22 cellular contexts compared by ENCODE assay signal in the genomic region with DNA sequence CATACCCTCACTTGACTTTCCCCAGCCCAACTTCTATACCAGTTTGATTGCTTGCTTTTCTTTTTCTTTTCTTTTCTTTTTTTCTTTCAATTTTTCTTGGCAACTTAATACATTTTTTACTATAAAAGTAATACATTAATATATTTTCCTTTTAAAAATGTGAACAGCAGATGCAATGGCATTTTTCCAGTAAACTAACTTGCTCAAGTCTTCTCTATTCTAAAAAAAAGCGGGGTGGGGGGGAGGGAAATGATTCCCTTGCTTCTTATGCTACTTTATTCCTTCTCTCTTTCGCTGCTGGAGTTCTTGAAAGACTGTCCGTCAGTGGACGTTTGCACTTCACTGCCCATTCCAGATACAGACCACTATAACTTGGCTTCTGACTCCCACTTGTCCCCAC.
"Had no signal": no experiment of that assay in that cellular context is flagged by ENCODE, and none has a peak within 500 bp of the region (broad histone marks: within the 10 kb centered on the region; RNA-seq: fewer than 3 reads in every experiment).

No MANE protein-coding gene starts in this region.

- H3K27ac ChIP-seq: epithelial cell of prostate, gastroesophageal sphincter, right atrium auricular region, stomach, testis, upper lobe of left lung had no signal

- H3K4me3 Mint-ChIP-seq: nephron progenitor cell had no signal

- H3K27me3 ChIP-seq: gastroesophageal sphincter, right atrium auricular region, stomach, testis, upper lobe of left lung had no signal

- H3K27ac Mint-ChIP-seq: nephron progenitor cell, progenitor cell of endocrine pancreas had no signal

- H3K4me3 ChIP-seq: gastroesophageal sphincter, mucosa of descending colon, right atrium auricular region, skin epidermis, stomach, testis, upper lobe of left lung had no signal

- DNase-seq: activated CD4-positive, alpha-beta T cell treated with anti-CD3 and anti-CD28 coated beads, Interleukin-2, amount 50 U/mL, for 4 hours; activated CD8-positive, alpha-beta memory T cell treated with anti-CD3 and anti-CD28 coated beads, Interleukin-2, amount 50 U/mL, for 4 hours; activated naive CD4-positive, alpha-beta T cell treated with anti-CD3 and anti-CD28 coated beads, Interleukin-2, amount 50 U/mL, for 16 hours; anterior cingulate cortex; cerebellar nuclear complex; dermis blood vessel endothelial cell; islet precursor cell; mucosa of descending colon; nephron progenitor cell; occipital lobe; stomach; SW 1271; T-helper 9 cell; testis; upper lobe of left lung had no signal

- H3K27me3 Mint-ChIP-seq: progenitor cell of endocrine pancreas had no signal

- H3K9me3 ChIP-seq: gastroesophageal sphincter, mucosa of descending colon, right atrium auricular region, stomach, testis, upper lobe of left lung had no signal

- H3K4me1 ChIP-seq: testis had no signal

- H3K36me3 ChIP-seq: gastroesophageal sphincter, right atrium auricular region, stomach, upper lobe of left lung had no signal

- ATAC-seq: activated CD4-positive, CD25-positive, alpha-beta regulatory T cell treated with anti-CD3 and anti-CD28 coated beads, Interleukin-2, amount 50 U/mL, for 24 hours; gastroesophageal sphincter; left lobe of liver; mucosa of descending colon had no signal
